Comparison of ENCODE assay signal across 2 cellular contexts in the genomic region with DNA sequence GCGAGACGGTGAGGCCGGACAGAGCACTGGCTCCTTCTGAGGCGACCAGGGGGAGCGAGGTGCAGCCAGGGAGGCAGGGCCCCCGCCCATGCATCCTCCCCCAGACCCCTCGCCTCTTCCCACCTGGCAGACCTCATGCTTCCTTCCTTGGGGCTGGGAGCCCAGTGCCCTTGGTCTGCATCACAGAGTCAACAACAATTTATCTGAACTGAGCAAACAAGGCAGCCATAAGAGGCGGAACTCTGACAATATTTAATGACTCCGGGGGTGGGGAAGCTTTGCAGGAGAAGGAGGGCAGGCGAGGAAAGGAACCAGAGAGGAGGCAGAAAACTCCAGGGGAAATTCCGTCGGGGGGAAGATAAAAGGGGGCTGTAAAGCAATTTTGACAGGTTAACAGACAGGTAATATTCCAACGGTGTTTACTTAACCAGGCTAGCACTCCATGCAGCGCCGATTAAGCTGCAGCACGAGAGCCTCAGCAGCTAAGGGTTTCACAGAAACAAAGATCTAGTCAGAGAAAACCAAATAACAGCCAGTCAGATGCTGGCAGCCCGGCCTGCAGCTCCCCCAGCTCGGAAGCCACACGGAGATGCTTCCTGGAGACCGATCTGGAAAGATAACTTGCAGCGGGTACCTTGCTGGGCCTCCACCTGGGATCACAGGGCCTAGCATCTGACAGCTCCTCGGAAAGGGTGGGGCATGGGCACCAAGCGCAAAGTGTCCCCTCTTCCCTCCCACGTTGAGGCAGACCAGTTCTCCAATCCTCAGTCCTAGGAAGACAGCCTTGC.
TF ChIP-seq lines count a peak whose summit lies in the region.

No MANE protein-coding gene starts in this region.

TF ChIP-seq in H1, 55 proteins besides CTCF, POLR2A, EP300 and RAD21:
- TF ChIP-seq CTBP2 (IDR thresholded peaks at IDR 0.05; ENCODE audit: borderline replicate concordance, insufficient read depth, insufficient read length, low read length) (no peak), HDAC6 (IDR thresholded peaks at IDR 0.05; ENCODE audit: low read depth, low read length) (no peak), BACH1 (IDR thresholded peaks at IDR 0.05; ENCODE audit: low read length) (no peak), SP2 (IDR thresholded peaks at IDR 0.05; ENCODE audit: low read length) (no peak), EZH2 (IDR thresholded peaks at IDR 0.05; ENCODE audit: low read depth, low read length, severe bottlenecking) (no peak), EGR1 (IDR thresholded peaks at IDR 0.05; ENCODE audit: borderline replicate concordance, low read depth, low read length) (no peak), SP1 (IDR thresholded peaks at IDR 0.05; ENCODE audit: low read depth, low read length) (no peak), JUN (IDR thresholded peaks at IDR 0.05; ENCODE audit: low read depth, low read length) (no peak), KDM5A (IDR thresholded peaks at IDR 0.05; ENCODE audit: low read length) (no peak), CBX8 (IDR thresholded peaks at IDR 0.05; ENCODE audit: borderline replicate concordance, low read depth, low read length) (no peak), POU5F1 (IDR thresholded peaks at IDR 0.05; ENCODE audit: low read depth, low read length) (no peak), RXRA (IDR thresholded peaks at IDR 0.05; ENCODE audit: insufficient read depth, low read depth, low read length) (no peak)
- TF ChIP-seq, protein P1, sequence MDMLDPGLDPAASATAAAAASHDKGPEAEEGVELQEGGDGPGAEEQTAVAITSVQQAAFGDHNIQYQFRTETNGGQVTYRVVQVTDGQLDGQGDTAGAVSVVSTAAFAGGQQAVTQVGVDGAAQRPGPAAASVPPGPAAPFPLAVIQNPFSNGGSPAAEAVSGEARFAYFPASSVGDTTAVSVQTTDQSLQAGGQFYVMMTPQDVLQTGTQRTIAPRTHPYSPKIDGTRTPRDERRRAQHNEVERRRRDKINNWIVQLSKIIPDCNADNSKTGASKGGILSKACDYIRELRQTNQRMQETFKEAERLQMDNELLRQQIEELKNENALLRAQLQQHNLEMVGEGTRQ (IDR thresholded peaks at IDR 0.05; ENCODE audit: low read length), result no peak
TF ChIP-seq in H1: peak in this region for 0.

TF ChIP-seq in SK-N-SH, 30 proteins besides CTCF, POLR2A, EP300 and RAD21:
- TF ChIP-seq, protein P2, sequence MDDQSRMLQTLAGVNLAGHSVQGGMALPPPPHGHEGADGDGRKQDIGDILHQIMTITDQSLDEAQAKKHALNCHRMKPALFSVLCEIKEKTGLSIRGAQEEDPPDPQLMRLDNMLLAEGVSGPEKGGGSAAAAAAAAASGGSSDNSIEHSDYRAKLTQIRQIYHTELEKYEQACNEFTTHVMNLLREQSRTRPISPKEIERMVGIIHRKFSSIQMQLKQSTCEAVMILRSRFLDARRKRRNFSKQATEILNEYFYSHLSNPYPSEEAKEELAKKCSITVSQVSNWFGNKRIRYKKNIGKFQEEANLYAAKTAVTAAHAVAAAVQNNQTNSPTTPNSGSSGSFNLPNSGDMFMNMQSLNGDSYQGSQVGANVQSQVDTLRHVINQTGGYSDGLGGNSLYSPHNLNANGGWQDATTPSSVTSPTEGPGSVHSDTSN (IDR thresholded peaks at IDR 0.05), result no peak
- TF ChIP-seq TEAD4 (IDR thresholded peaks at IDR 0.05; ENCODE audit: borderline replicate concordance, insufficient read depth) (no peak), EZH2phosphoT487 (IDR thresholded peaks at IDR 0.05; ENCODE audit: borderline replicate concordance, low read depth) (no peak), NFIC (IDR thresholded peaks at IDR 0.05; ENCODE audit: borderline replicate concordance) (no peak), MXI1 (IDR thresholded peaks at IDR 0.05; ENCODE audit: low read depth, low read length) (no peak), MEF2A (IDR thresholded peaks at IDR 0.05; ENCODE audit: borderline replicate concordance, low read depth) (no peak), TAF1 (IDR thresholded peaks at IDR 0.05; ENCODE audit: borderline replicate concordance, low read depth, low read length) (no peak), RXRA (IDR thresholded peaks at IDR 0.05; ENCODE audit: borderline replicate concordance, low read depth) (no peak), TCF12 (IDR thresholded peaks at IDR 0.05) (no peak)
- TF ChIP-seq, protein P3, sequence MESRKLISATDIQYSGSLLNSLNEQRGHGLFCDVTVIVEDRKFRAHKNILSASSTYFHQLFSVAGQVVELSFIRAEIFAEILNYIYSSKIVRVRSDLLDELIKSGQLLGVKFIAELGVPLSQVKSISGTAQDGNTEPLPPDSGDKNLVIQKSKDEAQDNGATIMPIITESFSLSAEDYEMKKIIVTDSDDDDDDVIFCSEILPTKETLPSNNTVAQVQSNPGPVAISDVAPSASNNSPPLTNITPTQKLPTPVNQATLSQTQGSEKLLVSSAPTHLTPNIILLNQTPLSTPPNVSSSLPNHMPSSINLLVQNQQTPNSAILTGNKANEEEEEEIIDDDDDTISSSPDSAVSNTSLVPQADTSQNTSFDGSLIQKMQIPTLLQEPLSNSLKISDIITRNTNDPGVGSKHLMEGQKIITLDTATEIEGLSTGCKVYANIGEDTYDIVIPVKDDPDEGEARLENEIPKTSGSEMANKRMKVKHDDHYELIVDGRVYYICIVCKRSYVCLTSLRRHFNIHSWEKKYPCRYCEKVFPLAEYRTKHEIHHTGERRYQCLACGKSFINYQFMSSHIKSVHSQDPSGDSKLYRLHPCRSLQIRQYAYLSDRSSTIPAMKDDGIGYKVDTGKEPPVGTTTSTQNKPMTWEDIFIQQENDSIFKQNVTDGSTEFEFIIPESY (IDR thresholded peaks at IDR 0.05; ENCODE audit: borderline replicate concordance, low read depth), result no peak
- TF ChIP-seq, protein P4, sequence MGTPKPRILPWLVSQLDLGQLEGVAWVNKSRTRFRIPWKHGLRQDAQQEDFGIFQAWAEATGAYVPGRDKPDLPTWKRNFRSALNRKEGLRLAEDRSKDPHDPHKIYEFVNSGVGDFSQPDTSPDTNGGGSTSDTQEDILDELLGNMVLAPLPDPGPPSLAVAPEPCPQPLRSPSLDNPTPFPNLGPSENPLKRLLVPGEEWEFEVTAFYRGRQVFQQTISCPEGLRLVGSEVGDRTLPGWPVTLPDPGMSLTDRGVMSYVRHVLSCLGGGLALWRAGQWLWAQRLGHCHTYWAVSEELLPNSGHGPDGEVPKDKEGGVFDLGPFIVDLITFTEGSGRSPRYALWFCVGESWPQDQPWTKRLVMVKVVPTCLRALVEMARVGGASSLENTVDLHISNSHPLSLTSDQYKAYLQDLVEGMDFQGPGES (IDR thresholded peaks at IDR 0.05; ENCODE audit: low read depth, low read length), result no peak
TF ChIP-seq in SK-N-SH: peak in this region for 0.
